ENCODE assay signal across 10 cellular contexts in the genomic region with DNA sequence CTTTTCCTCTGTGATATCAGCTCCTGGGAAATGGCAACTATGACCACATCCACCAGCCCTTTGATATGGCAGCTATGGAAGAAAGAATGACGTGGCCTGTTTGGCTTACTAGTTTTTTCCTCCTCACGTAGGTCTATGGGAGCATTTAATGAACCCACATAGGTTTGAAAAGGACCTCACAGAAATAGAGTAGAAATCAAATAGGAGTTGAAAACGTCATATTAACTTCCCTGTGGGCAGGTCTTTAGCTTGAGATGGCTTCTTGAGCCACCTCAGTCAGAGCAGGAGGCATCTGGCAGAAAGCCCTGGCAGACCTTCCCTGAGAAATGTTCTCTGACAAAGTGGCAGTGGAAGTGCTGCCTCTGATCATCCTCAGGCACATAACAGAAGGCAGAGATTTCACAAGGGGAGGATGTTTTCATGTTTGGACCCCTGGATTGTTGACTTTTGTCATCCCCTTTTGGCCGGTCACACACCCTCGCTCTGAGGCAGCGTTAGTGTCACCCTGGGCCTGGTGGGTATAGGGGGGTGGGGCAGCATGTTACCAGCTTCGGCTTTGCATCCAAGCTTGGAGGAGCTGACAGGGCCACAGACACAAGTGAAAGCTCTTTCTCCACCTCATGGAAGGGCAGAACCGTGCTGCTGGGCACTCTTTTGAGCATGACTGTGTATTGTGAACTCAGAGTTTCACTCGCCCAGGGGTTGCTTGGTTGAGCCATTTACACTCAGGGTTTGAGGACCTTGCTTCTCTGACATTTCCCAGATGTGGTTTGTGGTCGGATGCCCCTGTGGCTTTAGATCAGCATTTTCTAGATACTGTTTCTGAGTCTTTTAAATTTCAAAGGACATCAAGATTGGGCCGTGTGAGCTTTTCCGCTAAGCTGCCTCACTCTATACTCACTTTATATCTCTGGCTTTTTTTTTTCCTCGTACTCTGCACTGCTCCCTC.
DNase-seq lines count a peak whose midpoint lies in the region; ATAC-seq and TF ChIP-seq lines count a peak whose summit lies in the region.
"Had no signal": no experiment of that assay in that cellular context is flagged by ENCODE, and none has a peak within 500 bp of the region (broad histone marks: within the 10 kb centered on the region; RNA-seq: fewer than 3 reads in every experiment).

No MANE protein-coding gene starts in this region.

- H3K27me3 ChIP-seq in MM.1S (replicated peaks; ENCODE audit: insufficient read depth, low read length): no peaks in the 10 kb centered on the region

- H3K9me2 ChIP-seq in MM.1S (replicated peaks; ENCODE audit: insufficient read depth, low read length): no peaks in the 10 kb centered on the region

- no peaks in the 10 kb centered on the region for H3K9me3 ChIP-seq in MM.1S (replicated peaks; ENCODE audit: insufficient read depth, low read length)

- H3K9me3 Mint-ChIP-seq in activated T-cell treated with anti-CD3 and anti-CD28 coated beads, Interleukin-2, amount 50 U/mL, for 72 hours: peaks cover 2 to 3% of the 10 kb centered on the region in 2 donors
- H3K9me3 Mint-ChIP-seq in osteocyte (ENCODE audit: unreplicated experiment) (peaks cover 4% of the 10 kb centered on the region), progenitor cell of endocrine pancreas (ENCODE audit: low read depth) (no peaks in the 10 kb centered on the region)

- H3K27me3 Mint-ChIP-seq in activated T-cell treated with anti-CD3 and anti-CD28 coated beads, Interleukin-2, amount 50 U/mL, for 72 hours (ENCODE audit: low read depth): peaks cover 26% of the 10 kb centered on the region
- H3K27me3 Mint-ChIP-seq in osteocyte (ENCODE audit: unreplicated experiment) (no peaks in the 10 kb centered on the region), progenitor cell of endocrine pancreas (no peaks in the 10 kb centered on the region)

- peak overlapping the region; percentile 30 for H3K27ac Mint-ChIP-seq in activated T-cell treated with anti-CD3 and anti-CD28 coated beads, Interleukin-2, amount 50 U/mL, for 72 hours
- H3K27ac Mint-ChIP-seq in osteocyte (ENCODE audit: unreplicated experiment) (peak overlapping the region; percentile 57), progenitor cell of endocrine pancreas (no peak overlapping the region)
- H3K27ac Mint-ChIP-seq: IgD-negative memory B cell had no signal

- H3K9ac ChIP-seq in MM.1S (ENCODE audit: low read length): no peak overlapping the region

- peak; percentile 83 to 86 for ATAC-seq in activated T-cell treated with anti-CD3 and anti-CD28 coated beads, Interleukin-2, amount 50 U/mL, for 72 hours (replicated peaks in 1 of 2)
- no peak for ATAC-seq in HG02623 (IDR thresholded peaks at IDR 0.05; ENCODE audit: unreplicated experiment)

- TF ChIP-seq CTCF in MM.1S (IDR thresholded peaks at IDR 0.05; ENCODE audit: low read length) (no peak), osteocyte (IDR thresholded peaks at IDR 0.05) (no peak), progenitor cell of endocrine pancreas (IDR thresholded peaks at IDR 0.05; ENCODE audit: unreplicated experiment) (no peak)

- H3K79me2 ChIP-seq in MM.1S (ENCODE audit: low read length): no peaks in the 10 kb centered on the region

- peak; percentile 46 for DNase-seq in GF-D8 (lab: John Stamatoyannopoulos, UW)
- peak; percentile 95 for DNase-seq in MM.1S
- DNase-seq in activated T-cell treated with anti-CD3 and anti-CD28 coated beads, Interleukin-2, amount 50 U/mL, for 72 hours: peak; percentile 57 to 58
- no peak for DNase-seq in osteocyte (ENCODE audit: extremely low spot score, unreplicated experiment)
- no peak for DNase-seq in T1000 (lab: John Stamatoyannopoulos, UW)
- DNase-seq in iPS-NIHi11 (ENCODE audit: low spot score): no peak
- DNase-seq in progenitor cell of endocrine pancreas (ENCODE audit: low spot score, unreplicated experiment): no peak
- DNase-seq: right cardiac atrium had no signal

- H4K20me1 ChIP-seq in MM.1S (ENCODE audit: insufficient read depth, low read length): no peaks in the 10 kb centered on the region

- H3K36me3 Mint-ChIP-seq in activated T-cell treated with anti-CD3 and anti-CD28 coated beads, Interleukin-2, amount 50 U/mL, for 72 hours (ENCODE audit: insufficient read depth in 2 of 2): no peaks in the 10 kb centered on the region
- H3K36me3 Mint-ChIP-seq in osteocyte (ENCODE audit: unreplicated experiment): no peaks in the 10 kb centered on the region
- H3K36me3 Mint-ChIP-seq in progenitor cell of endocrine pancreas (ENCODE audit: insufficient read depth): no peaks in the 10 kb centered on the region
- H3K36me3 Mint-ChIP-seq: IgD-negative memory B cell had no signal

- H3F3A ChIP-seq in MM.1S (ENCODE audit: insufficient read depth, low read length): peaks cover 9% of the 10 kb centered on the region

- H3K27ac ChIP-seq in MM.1S (ENCODE audit: low read length): peak overlapping the region; percentile 9; the same call in 1 of the 2 replicates

- peaks cover 17% of the 10 kb centered on the region for H3K4me1 ChIP-seq in MM.1S (ENCODE audit: low read length)

- H3K4me3 Mint-ChIP-seq in activated T-cell treated with anti-CD3 and anti-CD28 coated beads, Interleukin-2, amount 50 U/mL, for 72 hours: peak overlapping the region; percentile 61 to 65
- no peak overlapping the region for H3K4me3 Mint-ChIP-seq in osteocyte (ENCODE audit: unreplicated experiment)
- H3K4me3 Mint-ChIP-seq in progenitor cell of endocrine pancreas (ENCODE audit: low read depth): no peak overlapping the region

- no peak overlapping the region for H3K4me3 ChIP-seq in MM.1S (ENCODE audit: low read length)

- H3K4me1 Mint-ChIP-seq in activated T-cell treated with anti-CD3 and anti-CD28 coated beads, Interleukin-2, amount 50 U/mL, for 72 hours (ENCODE audit: low read depth): peaks cover 35% of the 10 kb centered on the region
- H3K4me1 Mint-ChIP-seq in osteocyte (ENCODE audit: unreplicated experiment) (peaks cover 38% of the 10 kb centered on the region), progenitor cell of endocrine pancreas (ENCODE audit: low read depth) (no peaks in the 10 kb centered on the region)

- no peak overlapping the region for H2AFZ ChIP-seq in MM.1S (ENCODE audit: low read length)

- peak overlapping the region; percentile 41 for H3K4me2 ChIP-seq in MM.1S (ENCODE audit: low read depth, low read length)

- no peaks in the 10 kb centered on the region for H3K36me3 ChIP-seq in MM.1S (replicated peaks; ENCODE audit: insufficient read depth, low read length)

Comparison
In these comparisons a context has a peak if more than half of its experiments do, and no peak if none do; other contexts are left out.
1. DNase-seq: peak in GF-D8 (single experiment), MM.1S (single experiment) and activated T-cell treated with anti-CD3 and anti-CD28 coated beads, Interleukin-2, amount 50 U/mL, for 72 hours (2 of 2); none in osteocyte (single experiment), T1000 (single experiment), iPS-NIHi11 (single experiment) and progenitor cell of endocrine pancreas (single experiment).
2. H3K4me3 Mint-ChIP-seq: peak in activated T-cell treated with anti-CD3 and anti-CD28 coated beads, Interleukin-2, amount 50 U/mL, for 72 hours (2 of 2); none in osteocyte (single experiment) and progenitor cell of endocrine pancreas (single experiment).